In genomic region chr10:114768394-114768786, GRCh38 we compare ENCODE assay signal across 9 cellular contexts. TPM values are rescaled to one million over a fixed set of nuclear protein-coding genes. Genes with fewer than 3 reads are reported as not detected.
DNase-seq lines count a peak whose midpoint lies in the region; ATAC-seq, FAIRE-seq and TF ChIP-seq lines count a peak whose summit lies in the region.
"Had no signal": no experiment of that assay in that cellular context is flagged by ENCODE, and none has a peak within 500 bp of the region (broad histone marks: within the 10 kb centered on the region; RNA-seq: fewer than 3 reads in every experiment).

No MANE protein-coding gene starts in this region.

- H3K4me3 Mint-ChIP-seq in activated naive CD4-positive, alpha-beta T cell treated with anti-CD3 and anti-CD28 coated beads for 36 hours, result peak overlapping the region; percentile 32

- H3K27ac Mint-ChIP-seq in activated naive CD4-positive, alpha-beta T cell treated with anti-CD3 and anti-CD28 coated beads for 36 hours, result no peak overlapping the region

- H3K27me3 Mint-ChIP-seq in activated naive CD4-positive, alpha-beta T cell treated with anti-CD3 and anti-CD28 coated beads for 36 hours (ENCODE audit: low read depth), result peaks cover 31% of the 10 kb centered on the region

- H3K9ac ChIP-seq in HepG2 (ENCODE audit: insufficient read depth, low read depth, low read length), result no peak overlapping the region

- H3K36me3 Mint-ChIP-seq in activated naive CD4-positive, alpha-beta T cell treated with anti-CD3 and anti-CD28 coated beads for 36 hours (ENCODE audit: low read depth), result no peaks in the 10 kb centered on the region

- H2AFZ ChIP-seq in HepG2 (ENCODE audit: low read length), result no peak overlapping the region

- no TSS peak for BruUV-seq in HepG2 (replicated peaks; lab: Mats Ljungman, UMichigan)

- no peaks in the 10 kb centered on the region for H3K9me3 Mint-ChIP-seq in activated naive CD4-positive, alpha-beta T cell treated with anti-CD3 and anti-CD28 coated beads for 36 hours

- no peak for DNase-seq in activated naive CD4-positive, alpha-beta T cell treated with anti-CD3 and anti-CD28 coated beads for 36 hours
- no peak for DNase-seq in activated naive CD4-positive, alpha-beta T cell treated with anti-CD3 and anti-CD28 coated beads, Interleukin-2, amount 50 U/mL, for 16 hours
- DNase-seq in astrocyte of the cerebellum (ENCODE audit: low read depth) (no peak), HepG2 (ENCODE audit: low spot score) (no peak), transverse colon (peak; percentile 22), GM10266 (ENCODE audit: extremely low spot score) (no peak), HT-29 (ENCODE audit: low spot score) (no peak)
- no peak for DNase-seq in stimulated activated CD4-positive, alpha-beta T cell treated with anti-CD3 and anti-CD28 coated beads, Interleukin-1b, Interleukin-23, amount 100 ng/mL, for 48 hours

- H3K36me3 ChIP-seq in HepG2 (replicated peaks in 1 of 2; ENCODE audit: control insufficient read depth in 1 of 2, insufficient read depth in 2 of 2, low read length in 2 of 2) (no peaks in the 10 kb centered on the region), transverse colon (no peaks in the 10 kb centered on the region)
- H3K36me3 ChIP-seq: adrenal gland had no signal

- H3K4me1 Mint-ChIP-seq in activated naive CD4-positive, alpha-beta T cell treated with anti-CD3 and anti-CD28 coated beads for 36 hours (ENCODE audit: low read depth), result peaks cover 7% of the 10 kb centered on the region

- POLR2A ChIA-PET in HepG2 (lab: Yijun Ruan, JAX), result no interaction called here

- WGBS in HepG2 (ENCODE audit: low lambda C conversion rate), result 38% methylated on average over 11 of the region's 26 CpGs
- WGBS in transverse colon (ENCODE audit: low coverage in 1 of 2), 2 donors, result 0 to 9% methylated on average over 2 to 18 of the region's 26 CpGs

- CTCF ChIA-PET in activated naive CD4-positive, alpha-beta T cell treated with anti-CD3 and anti-CD28 coated beads for 36 hours (lab: Charles Lee), result interaction anchor here (0.6 kb wide), 1 partner anchor 514 kb away, joined by 3 read pairs; no protein-coding TSS in a partner anchor
- CTCF ChIA-PET in HepG2 (lab: Yijun Ruan, JAX; ENCODE audit: low intra/inter-chr PET ratio, low total read pairs), result no interaction called here

- H3K27me3 ChIP-seq in HepG2 (ENCODE audit: control insufficient read depth in 1 of 2, insufficient read depth in 2 of 2, low read length in 2 of 2) (peaks cover 2 to 22% of the 10 kb centered on the region in 2 experiments; a peak in 4 of 5 replicates), transverse colon (peaks cover 26% of the 10 kb centered on the region)
- H3K27me3 ChIP-seq: adrenal gland had no signal

- no peak for TF ChIP-seq RAD21 in HepG2 (CRISPR knock-in tag; IDR thresholded peaks at IDR 0.05)

- TF ChIP-seq POLR2A in HepG2 (IDR thresholded peaks at IDR 0.05; ENCODE audit: insufficient read depth in 1 of 2, low read depth in 2 of 2, low read length in 2 of 2) (no peak), transverse colon (IDR thresholded peaks at IDR 0.05) (no peak)

- no peaks in the 10 kb centered on the region for H4K20me1 ChIP-seq in HepG2 (ENCODE audit: insufficient read depth, low read length)

- H3K4me1 ChIP-seq in HepG2 (ENCODE audit: insufficient read depth, low read length) (peaks cover 6% of the 10 kb centered on the region), transverse colon (peaks cover 0 to 26% (median 17%) of the 10 kb centered on the region in 4 donors)

- in situ Hi-C loops in astrocyte of the cerebellum (cut with HindIII; ENCODE audit: low sequenced_read_pairs) (no loop called here), HepG2 (cut with HindIII; ENCODE audit: extremely low pct_ligation_motif_present, low pct_unique_long_range_greater_than_20kb) (no loop called here), transverse colon (cut with MboI; ENCODE audit: low pct_ligation_motif_present in 1 of 4, low pct_unique_long_range_greater_than_20kb in 1 of 4, low sequenced_read_pairs in 3 of 4) (no loop called here)

- FAIRE-seq in HepG2 (lab: Jason Lieb, UNC), result no peak

- H3K9me3 ChIP-seq in HepG2 (ENCODE audit: low read length) (no peaks in the 10 kb centered on the region), transverse colon (no peaks in the 10 kb centered on the region)
- H3K9me3 ChIP-seq: adrenal gland had no signal

- H3K4me3 ChIP-seq in astrocyte of the cerebellum (ENCODE audit: low read depth, low read length), result peak overlapping the region; percentile 55
- H3K4me3 ChIP-seq in HepG2 (replicated peaks in 1 of 3; ENCODE audit: insufficient read depth in 1 of 3, low read depth in 2 of 3, low read length in 3 of 3), result no peak overlapping the region
- H3K4me3 ChIP-seq in transverse colon, result peak overlapping the region in 3 of 4 donors; percentile 65 to 76 (median 72)

- H3K79me2 ChIP-seq in HepG2 (ENCODE audit: insufficient read depth, low read length), result no peaks in the 10 kb centered on the region

- no peak for TF ChIP-seq CTCF in astrocyte of the cerebellum (IDR thresholded peaks at IDR 0.05; ENCODE audit: low read depth, low read length, missing control alignments)
- TF ChIP-seq CTCF in HepG2 (CRISPR knock-in tag; IDR thresholded peaks at IDR 0.05), result no peak
- no peak for TF ChIP-seq CTCF in transverse colon (IDR thresholded peaks at IDR 0.05)
- TF ChIP-seq CTCF in GM10266 (IDR thresholded peaks at IDR 0.05; ENCODE audit: control insufficient read depth, insufficient read depth, low read depth, missing control alignments), result no peak

- H3K27ac ChIP-seq in HepG2 (ENCODE audit: extremely low read length, insufficient read depth, low read length) (no peak overlapping the region), transverse colon (peak overlapping the region in 3 of 4 donors; percentile 22 to 44 (median 44))

- peak overlapping the region; percentile 39; the same call in 1 of the 2 replicates for H3K4me2 ChIP-seq in HepG2 (ENCODE audit: low read depth, low read length)

- ATAC-seq in HepG2, result peak; percentile 50

- intact Hi-C loops in activated naive CD4-positive, alpha-beta T cell treated with anti-CD3 and anti-CD28 coated beads for 36 hours (cut with micrococcal nuclease), result no loop called here
- intact Hi-C loops in HepG2 (cut with micrococcal nuclease; ENCODE audit: unreplicated experiment) (no loop called here), transverse colon (cut with DNase I; ENCODE audit: low total_unique reads) (loop anchor here (1.0 kb wide), 1 partner anchor 11 kb away; no protein-coding TSS in a partner anchor)

- TF ChIP-seq EP300 in HepG2 (IDR thresholded peaks at IDR 0.05; ENCODE audit: low read depth in 2 of 2, low read length in 2 of 2) (no peak), HepG2 (CRISPR knock-in tag; IDR thresholded peaks at IDR 0.05; ENCODE audit: borderline replicate concordance) (no peak), transverse colon (IDR thresholded peaks at IDR 0.05; ENCODE audit: low read depth) (no peak)

TF ChIP-seq in HepG2, 621 proteins besides CTCF, POLR2A, EP300 and RAD21 (continues in another document):
- TF ChIP-seq MYNN (CRISPR knock-in tag; IDR thresholded peaks at IDR 0.05; ENCODE audit: low read depth) (no peak), ZNF225 (CRISPR knock-in tag; IDR thresholded peaks at IDR 0.05) (no peak), SIX4 (CRISPR knock-in tag; IDR thresholded peaks at IDR 0.05) (no peak), TIGD3 (CRISPR knock-in tag; IDR thresholded peaks at IDR 0.05; ENCODE audit: borderline replicate concordance) (no peak), PLRG1 (conservative IDR thresholded peaks at IDR 0.05) (no peak), ZNF530 (CRISPR knock-in tag; IDR thresholded peaks at IDR 0.05; ENCODE audit: low read depth) (no peak), ZNF616 (CRISPR knock-in tag; IDR thresholded peaks at IDR 0.05; ENCODE audit: low read depth) (no peak), FOXA3 (CRISPR knock-in tag; IDR thresholded peaks at IDR 0.05) (no peak), ZNF674 (CRISPR knock-in tag; IDR thresholded peaks at IDR 0.05; ENCODE audit: low read depth) (no peak), TOPORS (CRISPR knock-in tag; IDR thresholded peaks at IDR 0.05) (no peak)

RNA-seq across cellular contexts. Expression of gene FHIP2A, which starts 53.2 kb away (rescaled TPM):
- total RNA-seq in activated naive CD4-positive, alpha-beta T cell treated with anti-CD3 and anti-CD28 coated beads for 36 hours, result 10 to 100 TPM in 1 of 2 experiments, 1 to 10 TPM in 1; 8.7 to 11.4 TPM
- total RNA-seq in HepG2 (2016; rRNA removed; fragmentation: Illumina TruSeq; extraction: Trizol) (8.3 and 9.0 TPM in 2 replicates), transverse colon (100 to 1,000 TPM in 1 of 4 donors, 10 to 100 TPM in 3; 17.2 to 218 (median 25.5) TPM)
- total RNA-seq in HepG2 (2016; cell fraction: cytosol; rRNA removed; fragmentation: Illumina TruSeq; extraction: Trizol; ENCODE audit: low read depth), result 4.8 and 5.0 TPM in 2 replicates
- total RNA-seq in HepG2 (2016; cell fraction: insoluble cytoplasmic fraction; rRNA removed; fragmentation: Illumina TruSeq; extraction: Trizol), result 8.7 and 10.3 TPM in 2 replicates
- 4.4 and 5.4 TPM in 2 replicates for total RNA-seq in HepG2 (2016; cell fraction: membrane; rRNA removed; fragmentation: Illumina TruSeq; extraction: Trizol)
- 12.4 and 13.8 TPM in 2 replicates for total RNA-seq in HepG2 (2016; cell fraction: nucleus; rRNA removed; fragmentation: Illumina TruSeq; extraction: Trizol)
- polyA plus RNA-seq in HepG2 (2011; rRNA removed), result 6.2 and 6.5 TPM in 2 replicates
- polyA plus RNA-seq in HepG2 (2011; cell fraction: cytosol; rRNA removed), result 1.2 and 2.5 TPM in 2 replicates
- polyA plus RNA-seq in HepG2 (2011; cell fraction: nucleus; rRNA removed), result 10.0 and 11.4 TPM in 2 replicates
- 4.2 and 5.2 TPM in 2 replicates for polyA plus RNA-seq in HepG2 (2012)
- 0.26 and 0.31 TPM in 2 replicates for polyA plus RNA-seq in HepG2 (2016; cell fraction: cytosol; fragmentation: Illumina TruSeq; extraction: Trizol; ENCODE audit: low read depth)
- polyA plus RNA-seq in HepG2 (2016; cell fraction: insoluble cytoplasmic fraction; fragmentation: Illumina TruSeq; extraction: Trizol; ENCODE audit: low read depth), result 5.8 and 6.1 TPM in 2 replicates
- polyA plus RNA-seq in HepG2 (2016; cell fraction: membrane; fragmentation: Illumina TruSeq; extraction: Trizol; ENCODE audit: low read depth), result 0.65 and 1.7 TPM in 2 replicates
- 17.4 and 23.7 TPM in 2 replicates for polyA plus RNA-seq in HepG2 (2016; cell fraction: nucleus; fragmentation: Illumina TruSeq; extraction: Trizol; ENCODE audit: insufficient read depth, low read depth)
- polyA minus RNA-seq in HepG2 (2011; rRNA and poly(A)+ RNA removed; ENCODE audit: low replicate concordance), result 9.9 and 17.5 TPM in 2 replicates
- 11.0 and 15.0 TPM in 2 replicates for polyA minus RNA-seq in HepG2 (2011; cell fraction: cytosol; rRNA and poly(A)+ RNA removed)
- polyA minus RNA-seq in HepG2 (2011; cell fraction: nucleus; rRNA and poly(A)+ RNA removed), result 30.1 and 31.0 TPM in 2 replicates
- 1.6 and 3.0 TPM in 2 replicates for total RNA-seq in HT-29 (2014; rRNA removed; shearing (Covaris generic))

Comparison
In these comparisons a context has a peak if more than half of its experiments do, and no peak if none do; other contexts are left out.
1. H3K4me3 ChIP-seq: peak in astrocyte of the cerebellum (single experiment) and transverse colon (3 of 4); none in HepG2 (0 of 3).